In genomic region chr19:19627442-19627715, GRCh38 we compare ENCODE assay signal across 1 cellular context.
TF ChIP-seq lines count a peak whose summit lies in the region.

No MANE protein-coding gene starts in this region.

TF ChIP-seq in GM23338, 12 proteins besides CTCF, POLR2A, EP300 and RAD21 (continued from another document):
- TF ChIP-seq, protein P1, sequence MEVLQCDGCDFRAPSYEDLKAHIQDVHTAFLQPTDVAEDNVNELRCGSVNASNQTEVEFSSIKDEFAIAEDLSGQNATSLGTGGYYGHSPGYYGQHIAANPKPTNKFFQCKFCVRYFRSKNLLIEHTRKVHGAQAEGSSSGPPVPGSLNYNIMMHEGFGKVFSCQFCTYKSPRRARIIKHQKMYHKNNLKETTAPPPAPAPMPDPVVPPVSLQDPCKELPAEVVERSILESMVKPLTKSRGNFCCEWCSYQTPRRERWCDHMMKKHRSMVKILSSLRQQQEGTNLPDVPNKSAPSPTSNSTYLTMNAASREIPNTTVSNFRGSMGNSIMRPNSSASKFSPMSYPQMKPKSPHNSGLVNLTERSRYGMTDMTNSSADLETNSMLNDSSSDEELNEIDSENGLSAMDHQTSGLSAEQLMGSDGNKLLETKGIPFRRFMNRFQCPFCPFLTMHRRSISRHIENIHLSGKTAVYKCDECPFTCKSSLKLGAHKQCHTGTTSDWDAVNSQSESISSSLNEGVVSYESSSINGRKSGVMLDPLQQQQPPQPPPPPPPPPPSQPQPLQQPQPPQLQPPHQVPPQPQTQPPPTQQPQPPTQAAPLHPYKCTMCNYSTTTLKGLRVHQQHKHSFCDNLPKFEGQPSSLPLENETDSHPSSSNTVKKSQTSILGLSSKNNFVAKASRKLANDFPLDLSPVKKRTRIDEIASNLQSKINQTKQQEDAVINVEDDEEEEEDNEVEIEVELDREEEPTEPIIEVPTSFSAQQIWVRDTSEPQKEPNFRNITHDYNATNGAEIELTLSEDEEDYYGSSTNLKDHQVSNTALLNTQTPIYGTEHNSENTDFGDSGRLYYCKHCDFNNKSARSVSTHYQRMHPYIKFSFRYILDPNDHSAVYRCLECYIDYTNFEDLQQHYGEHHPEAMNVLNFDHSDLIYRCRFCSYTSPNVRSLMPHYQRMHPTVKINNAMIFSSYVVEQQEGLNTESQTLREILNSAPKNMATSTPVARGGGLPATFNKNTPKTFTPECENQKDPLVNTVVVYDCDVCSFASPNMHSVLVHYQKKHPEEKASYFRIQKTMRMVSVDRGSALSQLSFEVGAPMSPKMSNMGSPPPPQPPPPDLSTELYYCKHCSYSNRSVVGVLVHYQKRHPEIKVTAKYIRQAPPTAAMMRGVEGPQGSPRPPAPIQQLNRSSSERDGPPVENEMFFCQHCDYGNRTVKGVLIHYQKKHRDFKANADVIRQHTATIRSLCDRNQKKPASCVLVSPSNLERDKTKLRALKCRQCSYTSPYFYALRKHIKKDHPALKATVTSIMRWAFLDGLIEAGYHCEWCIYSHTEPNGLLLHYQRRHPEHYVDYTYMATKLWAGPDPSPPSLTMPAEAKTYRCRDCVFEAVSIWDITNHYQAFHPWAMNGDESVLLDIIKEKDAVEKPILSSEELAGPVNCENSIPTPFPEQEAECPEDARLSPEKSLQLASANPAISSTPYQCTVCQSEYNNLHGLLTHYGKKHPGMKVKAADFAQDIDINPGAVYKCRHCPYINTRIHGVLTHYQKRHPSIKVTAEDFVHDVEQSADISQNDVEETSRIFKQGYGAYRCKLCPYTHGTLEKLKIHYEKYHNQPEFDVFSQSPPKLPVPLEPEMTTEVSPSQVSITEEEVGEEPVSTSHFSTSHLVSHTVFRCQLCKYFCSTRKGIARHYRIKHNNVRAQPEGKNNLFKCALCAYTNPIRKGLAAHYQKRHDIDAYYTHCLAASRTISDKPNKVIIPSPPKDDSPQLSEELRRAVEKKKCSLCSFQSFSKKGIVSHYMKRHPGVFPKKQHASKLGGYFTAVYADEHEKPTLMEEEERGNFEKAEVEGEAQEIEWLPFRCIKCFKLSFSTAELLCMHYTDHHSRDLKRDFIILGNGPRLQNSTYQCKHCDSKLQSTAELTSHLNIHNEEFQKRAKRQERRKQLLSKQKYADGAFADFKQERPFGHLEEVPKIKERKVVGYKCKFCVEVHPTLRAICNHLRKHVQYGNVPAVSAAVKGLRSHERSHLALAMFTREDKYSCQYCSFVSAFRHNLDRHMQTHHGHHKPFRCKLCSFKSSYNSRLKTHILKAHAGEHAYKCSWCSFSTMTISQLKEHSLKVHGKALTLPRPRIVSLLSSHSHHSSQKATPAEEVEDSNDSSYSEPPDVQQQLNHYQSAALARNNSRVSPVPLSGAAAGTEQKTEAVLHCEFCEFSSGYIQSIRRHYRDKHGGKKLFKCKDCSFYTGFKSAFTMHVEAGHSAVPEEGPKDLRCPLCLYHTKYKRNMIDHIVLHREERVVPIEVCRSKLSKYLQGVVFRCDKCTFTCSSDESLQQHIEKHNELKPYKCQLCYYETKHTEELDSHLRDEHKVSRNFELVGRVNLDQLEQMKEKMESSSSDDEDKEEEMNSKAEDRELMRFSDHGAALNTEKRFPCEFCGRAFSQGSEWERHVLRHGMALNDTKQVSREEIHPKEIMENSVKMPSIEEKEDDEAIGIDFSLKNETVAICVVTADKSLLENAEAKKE (CRISPR knock-in tag; IDR thresholded peaks at IDR 0.05) = no peak
- no peak for TF ChIP-seq ZNF331 (CRISPR knock-in tag; IDR thresholded peaks at IDR 0.05; ENCODE audit: low read depth)
- no peak for TF ChIP-seq EZH2phosphoT487 (IDR thresholded peaks at IDR 0.05; ENCODE audit: unreplicated experiment)
- TF ChIP-seq, protein P2, sequence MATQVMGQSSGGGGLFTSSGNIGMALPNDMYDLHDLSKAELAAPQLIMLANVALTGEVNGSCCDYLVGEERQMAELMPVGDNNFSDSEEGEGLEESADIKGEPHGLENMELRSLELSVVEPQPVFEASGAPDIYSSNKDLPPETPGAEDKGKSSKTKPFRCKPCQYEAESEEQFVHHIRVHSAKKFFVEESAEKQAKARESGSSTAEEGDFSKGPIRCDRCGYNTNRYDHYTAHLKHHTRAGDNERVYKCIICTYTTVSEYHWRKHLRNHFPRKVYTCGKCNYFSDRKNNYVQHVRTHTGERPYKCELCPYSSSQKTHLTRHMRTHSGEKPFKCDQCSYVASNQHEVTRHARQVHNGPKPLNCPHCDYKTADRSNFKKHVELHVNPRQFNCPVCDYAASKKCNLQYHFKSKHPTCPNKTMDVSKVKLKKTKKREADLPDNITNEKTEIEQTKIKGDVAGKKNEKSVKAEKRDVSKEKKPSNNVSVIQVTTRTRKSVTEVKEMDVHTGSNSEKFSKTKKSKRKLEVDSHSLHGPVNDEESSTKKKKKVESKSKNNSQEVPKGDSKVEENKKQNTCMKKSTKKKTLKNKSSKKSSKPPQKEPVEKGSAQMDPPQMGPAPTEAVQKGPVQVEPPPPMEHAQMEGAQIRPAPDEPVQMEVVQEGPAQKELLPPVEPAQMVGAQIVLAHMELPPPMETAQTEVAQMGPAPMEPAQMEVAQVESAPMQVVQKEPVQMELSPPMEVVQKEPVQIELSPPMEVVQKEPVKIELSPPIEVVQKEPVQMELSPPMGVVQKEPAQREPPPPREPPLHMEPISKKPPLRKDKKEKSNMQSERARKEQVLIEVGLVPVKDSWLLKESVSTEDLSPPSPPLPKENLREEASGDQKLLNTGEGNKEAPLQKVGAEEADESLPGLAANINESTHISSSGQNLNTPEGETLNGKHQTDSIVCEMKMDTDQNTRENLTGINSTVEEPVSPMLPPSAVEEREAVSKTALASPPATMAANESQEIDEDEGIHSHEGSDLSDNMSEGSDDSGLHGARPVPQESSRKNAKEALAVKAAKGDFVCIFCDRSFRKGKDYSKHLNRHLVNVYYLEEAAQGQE (IDR thresholded peaks at IDR 0.05; ENCODE audit: unreplicated experiment) = no peak
- TF ChIP-seq ZNF114 (CRISPR knock-in tag; IDR thresholded peaks at IDR 0.05) = no peak
TF ChIP-seq in GM23338: peak in this region for 0.
